Comparison of ENCODE assay signal across 16 cellular contexts in the genomic region with DNA sequence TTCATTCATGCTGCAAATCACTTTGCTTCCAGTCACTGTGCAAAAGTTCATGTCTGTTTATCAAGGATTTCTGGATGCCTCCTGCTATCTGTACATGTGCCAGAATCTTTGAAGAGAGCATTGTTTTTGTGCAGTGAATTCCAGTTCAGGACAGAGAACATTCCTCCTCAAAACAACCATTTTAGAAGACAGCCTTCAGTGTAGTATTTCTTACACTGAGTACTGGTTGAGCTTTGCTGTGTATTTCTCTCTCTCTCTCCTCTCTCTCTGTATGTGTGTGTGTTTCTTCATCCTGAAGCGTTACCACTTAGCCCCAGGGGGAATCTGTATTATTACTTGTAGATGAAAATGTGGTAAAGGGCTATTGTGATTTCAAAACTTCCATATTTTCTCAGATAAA.
DNase-seq lines count a peak whose midpoint lies in the region; ATAC-seq and TF ChIP-seq lines count a peak whose summit lies in the region.
"Had no signal": no experiment of that assay in that cellular context is flagged by ENCODE, and none has a peak within 500 bp of the region (broad histone marks: within the 10 kb centered on the region; RNA-seq: fewer than 3 reads in every experiment).

No MANE protein-coding gene starts in this region.

- no peaks in the 10 kb centered on the region for H3K36me3 ChIP-seq in breast epithelium
- H3K36me3 ChIP-seq in mammary epithelial cell (ENCODE audit: insufficient read depth, low read length), result no peaks in the 10 kb centered on the region
- H3K36me3 ChIP-seq in right atrium auricular region, result no peaks in the 10 kb centered on the region
- H3K36me3 ChIP-seq in rectal smooth muscle tissue (ENCODE audit: control insufficient read depth, insufficient read depth, low read length), result no peaks in the 10 kb centered on the region

- 83% methylated on average over 1 of the region's 1 CpG for whole genome bisulfite sequencing in mammary epithelial cell (ENCODE audit: low coverage, missing lambda C conversion rate)

- H3K27ac ChIP-seq in breast epithelium, result peak overlapping the region; percentile 79 to 85
- no peak overlapping the region for H3K27ac ChIP-seq in mammary epithelial cell (ENCODE audit: insufficient read depth, low read depth, low read length)
- peak overlapping the region; percentile 18 to 57 for H3K27ac ChIP-seq in right atrium auricular region
- H3K27ac ChIP-seq in rectal smooth muscle tissue (ENCODE audit: low read depth, low read length), result peak overlapping the region; percentile 76

- H2AFZ ChIP-seq in mammary epithelial cell (ENCODE audit: low read depth, low read length), result no peak overlapping the region

- H3K4me3 Mint-ChIP-seq in activated T-helper 17 cell treated with anti-CD3 and anti-CD28 coated beads, Interleukin-2, amount 50 U/mL, for 72 hours, result no peak overlapping the region
- H3K4me3 Mint-ChIP-seq: activated CD8-positive, alpha-beta memory T cell treated with anti-CD3 and anti-CD28 coated beads, Interleukin-2, amount 10 ng/mL, durations not matched to agents 7 days and 5 days; activated naive CD4-positive, alpha-beta T cell treated with anti-CD3 and anti-CD28 coated beads for 36 hours; CD4-positive, CD25-positive, alpha-beta regulatory T cell; endodermal cell had no signal

- H3K27me3 Mint-ChIP-seq in activated T-helper 17 cell treated with anti-CD3 and anti-CD28 coated beads, Interleukin-2, amount 50 U/mL, for 72 hours, result peaks cover 13% of the 10 kb centered on the region
- H3K27me3 Mint-ChIP-seq: activated CD8-positive, alpha-beta memory T cell treated with anti-CD3 and anti-CD28 coated beads, Interleukin-2, amount 10 ng/mL, durations not matched to agents 7 days and 5 days; CD4-positive, CD25-positive, alpha-beta regulatory T cell had no signal

- TF ChIP-seq CTCF in breast epithelium (IDR thresholded peaks at IDR 0.05), result no peak
- no peak for TF ChIP-seq CTCF in mammary epithelial cell (conservative IDR thresholded peaks at IDR 0.05 in 1 of 2, IDR thresholded peaks at IDR 0.05 in 1 of 2; ENCODE audit: extremely low read depth in 1 of 2, insufficient read depth in 1 of 2, low read depth in 1 of 2, low read length in 2 of 2)
- TF ChIP-seq CTCF in right atrium auricular region (IDR thresholded peaks at IDR 0.05), result no peak

- in situ Hi-C loops in mammary epithelial cell (cut with MboI; ENCODE audit: low sequenced_read_pairs in 2 of 2), result no loop called here

- no peaks in the 10 kb centered on the region for H3K4me1 Mint-ChIP-seq in activated T-helper 17 cell treated with anti-CD3 and anti-CD28 coated beads, Interleukin-2, amount 50 U/mL, for 72 hours
- H3K4me1 Mint-ChIP-seq: activated CD8-positive, alpha-beta memory T cell treated with anti-CD3 and anti-CD28 coated beads, Interleukin-2, amount 10 ng/mL, durations not matched to agents 7 days and 5 days; CD4-positive, CD25-positive, alpha-beta regulatory T cell; endodermal cell had no signal

- dilution Hi-C loops in mammary epithelial cell (cut with HindIII; ENCODE audit: low sequenced_read_pairs), result no loop called here

- H3K9ac ChIP-seq in mammary epithelial cell (ENCODE audit: insufficient read depth, low read length) (no peak overlapping the region), rectal smooth muscle tissue (ENCODE audit: low read length) (no peak overlapping the region)

- no peaks in the 10 kb centered on the region for H3K79me2 ChIP-seq in mammary epithelial cell (ENCODE audit: insufficient read depth, low read length)

- no peak for TF ChIP-seq POLR2A in breast epithelium (IDR thresholded peaks at IDR 0.05)

- no TSS peak for BruUV-seq in mammary epithelial cell (replicated peaks; lab: Mats Ljungman, UMichigan)

- no peak overlapping the region for H3K4me2 ChIP-seq in mammary epithelial cell (ENCODE audit: insufficient read depth, low read depth, low read length)

- H3K36me3 Mint-ChIP-seq in activated T-helper 17 cell treated with anti-CD3 and anti-CD28 coated beads, Interleukin-2, amount 50 U/mL, for 72 hours (ENCODE audit: low read depth), result no peaks in the 10 kb centered on the region
- H3K36me3 Mint-ChIP-seq: activated CD8-positive, alpha-beta memory T cell treated with anti-CD3 and anti-CD28 coated beads, Interleukin-2, amount 10 ng/mL, durations not matched to agents 7 days and 5 days; CD4-positive, CD25-positive, alpha-beta regulatory T cell had no signal

- intact Hi-C loops in breast epithelium (cut with DNase I; ENCODE audit: low total_unique reads) (no loop called here), mammary epithelial cell (cut with micrococcal nuclease) (no loop called here)

- H3K9me3 ChIP-seq in breast epithelium (no peaks in the 10 kb centered on the region), mammary epithelial cell (replicated peaks; ENCODE audit: insufficient read depth, low read length) (no peaks in the 10 kb centered on the region), right atrium auricular region (no peaks in the 10 kb centered on the region)

- H3K27me3 ChIP-seq in breast epithelium (no peaks in the 10 kb centered on the region), mammary epithelial cell (ENCODE audit: insufficient read depth, low read length) (no peaks in the 10 kb centered on the region), right atrium auricular region (no peaks in the 10 kb centered on the region), rectal smooth muscle tissue (ENCODE audit: control insufficient read depth, insufficient read depth, low read length) (no peaks in the 10 kb centered on the region)

- H3K4me3 ChIP-seq in breast epithelium (no peak overlapping the region), mammary epithelial cell (replicated peaks in 1 of 3; ENCODE audit: insufficient read depth in 1 of 3, low read depth in 2 of 3, low read length in 3 of 3) (no peak overlapping the region), right atrium auricular region (no peak overlapping the region), rectal smooth muscle tissue (ENCODE audit: low read length) (no peak overlapping the region)

- H4K20me1 ChIP-seq in mammary epithelial cell (ENCODE audit: insufficient read depth, low read length), result no peaks in the 10 kb centered on the region

- H3K27ac Mint-ChIP-seq in activated T-helper 17 cell treated with anti-CD3 and anti-CD28 coated beads, Interleukin-2, amount 50 U/mL, for 72 hours, result no peak overlapping the region
- H3K27ac Mint-ChIP-seq: activated CD8-positive, alpha-beta memory T cell treated with anti-CD3 and anti-CD28 coated beads, Interleukin-2, amount 10 ng/mL, durations not matched to agents 7 days and 5 days; activated naive CD4-positive, alpha-beta T cell treated with anti-CD3 and anti-CD28 coated beads for 36 hours; CD4-positive, CD25-positive, alpha-beta regulatory T cell; endodermal cell had no signal

- CTCF ChIA-PET in mammary epithelial cell (lab: Charles Lee; ENCODE audit: low non-redundant PET), result no interaction called here

- DNase-seq in breast epithelium (ENCODE audit: low spot score in 2 of 2), result no peak
- DNase-seq in mammary epithelial cell, result no peak
- no peak for DNase-seq in right atrium auricular region (ENCODE audit: low spot score)
- DNase-seq in dermis blood vessel endothelial cell, result no peak
- DNase-seq in NCI-H2081 (lab: John Stamatoyannopoulos, UW), result no peak
- DNase-seq: activated CD8-positive, alpha-beta memory T cell treated with anti-CD3 and anti-CD28 coated beads, Interleukin-2, amount 10 ng/mL, durations not matched to agents 7 days and 5 days; activated naive CD4-positive, alpha-beta T cell treated with anti-CD3 and anti-CD28 coated beads for 36 hours; CD4-positive, CD25-positive, alpha-beta regulatory T cell; DMS79 treated with DMSO at 0.1 percent for 48 hours; endodermal cell; NCI-H1436; posterior cingulate gyrus; SIG-M5 had no signal

- H3K9me3 Mint-ChIP-seq in activated T-helper 17 cell treated with anti-CD3 and anti-CD28 coated beads, Interleukin-2, amount 50 U/mL, for 72 hours, result no peaks in the 10 kb centered on the region
- H3K9me3 Mint-ChIP-seq: activated naive CD4-positive, alpha-beta T cell treated with anti-CD3 and anti-CD28 coated beads for 36 hours; endodermal cell had no signal

- ATAC-seq in GM21367 (IDR thresholded peaks at IDR 0.05; ENCODE audit: unreplicated experiment), result no peak
- ATAC-seq in activated T-helper 17 cell treated with anti-CD3 and anti-CD28 coated beads, Interleukin-2, amount 50 U/mL, for 72 hours (replicated peaks), result no peak
- ATAC-seq: activated CD8-positive, alpha-beta memory T cell treated with anti-CD3 and anti-CD28 coated beads, Interleukin-2, amount 10 ng/mL, durations not matched to agents 7 days and 5 days had no signal

- no peaks in the 10 kb centered on the region for H3K4me1 ChIP-seq in breast epithelium
- no peaks in the 10 kb centered on the region for H3K4me1 ChIP-seq in mammary epithelial cell (ENCODE audit: insufficient read depth, low read length)
- peaks cover 0 to 21% of the 10 kb centered on the region in 2 donors for H3K4me1 ChIP-seq in right atrium auricular region
- peaks cover 9% of the 10 kb centered on the region for H3K4me1 ChIP-seq in rectal smooth muscle tissue (ENCODE audit: control insufficient read depth, insufficient read depth, low read length)
